ENCODE assay signal across 1 cellular context in genomic region chr22:50576070-50576469, GRCh38.
A peak's percentile ranks its signal among the peaks of the same experiment; 100 is the strongest.
TF ChIP-seq lines count a peak whose summit lies in the region.

No MANE protein-coding gene starts in this region.

TF ChIP-seq in HepG2, 621 proteins besides CTCF, POLR2A, EP300 and RAD21 (continued from another document):
- TF ChIP-seq ARID4A (CRISPR knock-in tag; IDR thresholded peaks at IDR 0.05; ENCODE audit: borderline replicate concordance) (peak; percentile 39; the same call in 1 of the 2 replicates), MED1 (CRISPR knock-in tag; IDR thresholded peaks at IDR 0.05) (peak; percentile 33; the same call in 1 of the 2 replicates), ZNF362 (CRISPR knock-in tag; IDR thresholded peaks at IDR 0.05; ENCODE audit: borderline replicate concordance) (peak; percentile 32; the same call in 1 of the 2 replicates), MAZ (IDR thresholded peaks at IDR 0.05; ENCODE audit: borderline replicate concordance, low read depth, low read length) (no peak), MAZ (CRISPR knock-in tag; IDR thresholded peaks at IDR 0.05; ENCODE audit: low read depth) (0 out of 2 replicates have a peak, but pooled peaks have one; percentile 14), HMGXB4 (CRISPR knock-in tag; IDR thresholded peaks at IDR 0.05; ENCODE audit: borderline replicate concordance in 1 of 2, low read depth in 1 of 2) (peak in 1 of 2 experiments; percentile 51; a peak in 2 of 4 replicates), FOSL2 (CRISPR knock-in tag; IDR thresholded peaks at IDR 0.05) (peak; percentile 26; the same call in 1 of the 2 replicates)
- TF ChIP-seq, protein P1, sequence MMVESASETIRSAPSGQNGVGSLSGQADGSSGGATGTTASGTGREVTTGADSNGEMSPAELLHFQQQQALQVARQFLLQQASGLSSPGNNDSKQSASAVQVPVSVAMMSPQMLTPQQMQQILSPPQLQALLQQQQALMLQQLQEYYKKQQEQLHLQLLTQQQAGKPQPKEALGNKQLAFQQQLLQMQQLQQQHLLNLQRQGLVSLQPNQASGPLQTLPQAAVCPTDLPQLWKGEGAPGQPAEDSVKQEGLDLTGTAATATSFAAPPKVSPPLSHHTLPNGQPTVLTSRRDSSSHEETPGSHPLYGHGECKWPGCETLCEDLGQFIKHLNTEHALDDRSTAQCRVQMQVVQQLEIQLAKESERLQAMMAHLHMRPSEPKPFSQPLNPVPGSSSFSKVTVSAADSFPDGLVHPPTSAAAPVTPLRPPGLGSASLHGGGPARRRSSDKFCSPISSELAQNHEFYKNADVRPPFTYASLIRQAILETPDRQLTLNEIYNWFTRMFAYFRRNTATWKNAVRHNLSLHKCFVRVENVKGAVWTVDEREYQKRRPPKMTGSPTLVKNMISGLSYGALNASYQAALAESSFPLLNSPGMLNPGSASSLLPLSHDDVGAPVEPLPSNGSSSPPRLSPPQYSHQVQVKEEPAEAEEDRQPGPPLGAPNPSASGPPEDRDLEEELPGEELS (CRISPR knock-in tag; IDR thresholded peaks at IDR 0.05) = no peak
